Comparison of ENCODE assay signal across 8 cellular contexts in the genomic region with DNA sequence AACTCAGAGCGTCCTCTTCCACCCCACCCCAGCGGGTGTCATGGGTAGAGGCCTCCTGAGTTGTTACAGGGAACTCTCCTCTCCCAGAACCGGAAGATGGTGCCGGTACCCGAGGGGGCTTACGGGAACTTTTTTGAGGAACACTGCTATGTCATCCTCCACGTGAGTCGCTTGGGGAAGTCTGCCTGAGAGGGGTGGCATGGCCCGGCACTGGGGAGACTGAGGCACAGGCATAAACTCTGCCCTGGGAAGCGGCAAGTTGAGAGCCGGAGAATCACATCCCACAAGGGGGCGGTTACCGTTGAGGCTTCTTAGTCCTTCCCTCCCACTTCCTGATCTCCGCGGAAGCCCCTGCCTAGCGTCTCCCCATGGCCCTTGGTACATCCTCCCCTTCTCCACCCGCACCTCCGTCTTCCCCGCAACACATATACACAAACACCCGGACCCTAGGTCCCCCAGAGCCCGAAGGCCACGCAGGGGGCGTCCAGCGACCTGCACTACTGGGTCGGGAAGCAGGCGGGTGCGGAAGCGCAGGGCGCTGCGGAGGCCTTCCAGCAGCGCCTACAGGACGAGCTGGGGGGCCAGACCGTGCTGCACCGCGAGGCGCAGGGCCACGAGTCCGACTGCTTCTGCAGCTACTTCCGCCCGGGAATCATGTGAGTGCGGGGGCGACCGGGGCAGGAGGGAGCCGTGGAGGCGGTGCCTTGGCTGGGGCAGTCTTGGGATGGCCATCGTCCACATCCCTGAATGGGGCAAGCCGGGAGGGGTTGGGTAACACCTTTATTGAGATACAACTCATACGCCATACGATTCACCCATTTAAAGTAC. TPM values are rescaled to one million over a fixed set of nuclear protein-coding genes. Genes with fewer than 3 reads are reported as not detected.
A peak's percentile ranks its signal among the peaks of the same experiment; 100 is the strongest.
DNase-seq lines count a peak whose midpoint lies in the region; ATAC-seq and TF ChIP-seq lines count a peak whose summit lies in the region.

No MANE protein-coding gene starts in this region.

- H3K36me3 Mint-ChIP-seq in CD8-positive, alpha-beta memory T cell: peaks cover 4 to 26% (median 9%) of the 10 kb centered on the region in 3 donors
- H3K36me3 Mint-ChIP-seq in activated B cell treated with CpG ODN at 0.5 μM for 24 hours (ENCODE audit: low read depth): peaks cover 22% of the 10 kb centered on the region

- peaks cover 48 to 63% (median 56%) of the 10 kb centered on the region in 3 donors for H3K4me1 Mint-ChIP-seq in CD8-positive, alpha-beta memory T cell
- peaks cover 49% of the 10 kb centered on the region for H3K4me1 Mint-ChIP-seq in activated B cell treated with CpG ODN at 0.5 μM for 24 hours

- no peaks in the 10 kb centered on the region for H3K9me3 ChIP-seq in CD8-positive, alpha-beta memory T cell (ENCODE audit: low read length)
- no peaks in the 10 kb centered on the region for H3K9me3 ChIP-seq in HUES48 (ENCODE audit: control insufficient read depth, insufficient read depth, low read length)

- H3K4me3 Mint-ChIP-seq in CD8-positive, alpha-beta memory T cell: peak overlapping the region; percentile 91 to 99 (median 96)
- peak overlapping the region; percentile 99 for H3K4me3 Mint-ChIP-seq in activated B cell treated with CpG ODN at 0.5 μM for 24 hours

- H3K27me3 ChIP-seq in CD8-positive, alpha-beta memory T cell (ENCODE audit: insufficient read depth, low read length, poor library complexity, severe bottlenecking): no peaks in the 10 kb centered on the region
- H3K27me3 ChIP-seq in HUES48 (ENCODE audit: control insufficient read depth, insufficient read depth, low read length): 0 out of 2 replicates have a peak, but pooled peaks cover 9% of the 10 kb centered on the region

- H3K9me3 Mint-ChIP-seq in CD8-positive, alpha-beta memory T cell: no peaks in the 10 kb centered on the region
- H3K9me3 Mint-ChIP-seq in activated B cell treated with CpG ODN at 0.5 μM for 24 hours: no peaks in the 10 kb centered on the region

- peak overlapping the region; percentile 80 for H3K27ac ChIP-seq in CD8-positive, alpha-beta memory T cell (ENCODE audit: low read depth, low read length)
- H3K27ac ChIP-seq in HUES48 (ENCODE audit: low read depth, low read length): peak overlapping the region; percentile 24

- H3K36me3 ChIP-seq in CD8-positive, alpha-beta memory T cell (ENCODE audit: insufficient read depth, low read length): no peaks in the 10 kb centered on the region
- H3K36me3 ChIP-seq in HUES48 (ENCODE audit: control insufficient read depth, insufficient read depth, low read length): no peaks in the 10 kb centered on the region

- peak overlapping the region; percentile 79 to 99 (median 96) for H3K27ac Mint-ChIP-seq in CD8-positive, alpha-beta memory T cell
- peak overlapping the region; percentile 95 for H3K27ac Mint-ChIP-seq in activated B cell treated with CpG ODN at 0.5 μM for 24 hours

- peak overlapping the region; percentile 75 for H3K4me3 ChIP-seq in CD8-positive, alpha-beta memory T cell (ENCODE audit: low read length)
- peak overlapping the region; percentile 66 for H3K4me3 ChIP-seq in HUES48 (ENCODE audit: low read depth, low read length)
- H3K4me3 ChIP-seq in choroid plexus epithelial cell (ENCODE audit: low read depth, low read length): peak overlapping the region; percentile 77

- peaks cover 50% of the 10 kb centered on the region for H3K4me1 ChIP-seq in CD8-positive, alpha-beta memory T cell (ENCODE audit: insufficient read depth, low read length)
- H3K4me1 ChIP-seq in HUES48 (ENCODE audit: control insufficient read depth, insufficient read depth, low read length): peaks cover 6% of the 10 kb centered on the region; the same call in 1 of the 2 replicates

- POLR2A ChIA-PET in CD8-positive, alpha-beta memory T cell (lab: Charles Lee): interaction anchor here (0.9 kb wide), 1 partner anchor 171 kb away, joined by 5 read pairs; a partner anchor contains a TSS
- POLR2A ChIA-PET in activated B cell treated with CpG ODN at 0.5 μM for 24 hours (lab: Charles Lee): interaction anchor here (1.0 to 1.1 kb wide), 3 partner anchors 45 to 502 kb away, joined by 4 to 5 read pairs (median 4); a partner anchor contains a TSS

- ATAC-seq in GM21360 (IDR thresholded peaks at IDR 0.05; ENCODE audit: unreplicated experiment): peak; percentile 64
- peak; percentile 51 for ATAC-seq in activated B cell treated with CpG ODN at 0.5 μM for 24 hours (ENCODE audit: low read depth)
- ATAC-seq in left colon: peak; percentile 1

- intact Hi-C loops in activated B cell treated with CpG ODN at 0.5 μM for 24 hours (cut with micrococcal nuclease) (loop anchor here (1.0 kb wide), 2 partner anchors 45 to 171 kb away; a partner anchor contains a TSS), left colon (cut with DNase I, micrococcal nuclease) (no loop called here)

- CTCF ChIA-PET in CD8-positive, alpha-beta memory T cell (lab: Charles Lee): interaction anchor here (1.1 kb wide), 1 partner anchor 19 kb away, joined by 4 read pairs; no protein-coding TSS in a partner anchor
- CTCF ChIA-PET in activated B cell treated with CpG ODN at 0.5 μM for 24 hours (lab: Charles Lee): interaction anchor here (0.9 kb wide), 1 partner anchor 46 kb away, joined by 3 read pairs; no protein-coding TSS in a partner anchor

- peak; percentile 45 to 72 (median 59) for DNase-seq in CD8-positive, alpha-beta memory T cell
- DNase-seq in activated B cell treated with CpG ODN at 0.5 μM for 24 hours: peak; percentile 61
- DNase-seq in choroid plexus epithelial cell (ENCODE audit: low read depth): peak; percentile 89
- DNase-seq in left colon: peak; percentile 80 to 85
- DNase-seq in stimulated activated CD4-positive, alpha-beta T cell treated with anti-CD3 and anti-CD28 coated beads, Interleukin-2, amount 100 ng/mL, for 4 hours (ENCODE audit: low read depth): peak; percentile 38
- no peak for DNase-seq in NCI-H128 (lab: John Stamatoyannopoulos, UW; ENCODE audit: unreplicated experiment)

- H3K9ac ChIP-seq in HUES48 (ENCODE audit: low read depth, low read length): peak overlapping the region; percentile 68; the same call in 1 of the 2 replicates

- no peak for TF ChIP-seq CTCF in activated B cell treated with CpG ODN at 0.5 μM for 24 hours (IDR thresholded peaks at IDR 0.05)
- TF ChIP-seq CTCF in choroid plexus epithelial cell (conservative IDR thresholded peaks at IDR 0.05; ENCODE audit: low read depth, low read length): peak; percentile 22

- peaks cover 0 to 1% of the 10 kb centered on the region in 2 donors for H3K27me3 Mint-ChIP-seq in CD8-positive, alpha-beta memory T cell
- no peaks in the 10 kb centered on the region for H3K27me3 Mint-ChIP-seq in activated B cell treated with CpG ODN at 0.5 μM for 24 hours

RNA-seq across cellular contexts. Expression of a gene that starts 3.4 kb away (rescaled TPM):
- total RNA-seq in CD8-positive, alpha-beta memory T cell: 10 to 100 TPM; 14.7 to 15.8 TPM
- 16.8 TPM for polyA plus RNA-seq in CD8-positive, alpha-beta memory T cell
- total RNA-seq in activated B cell treated with CpG ODN at 0.5 μM for 24 hours (21.6 and 23.8 TPM in 2 replicates), left colon (100 to 1,000 TPM; 174 to 184 TPM)

RNA-seq across cellular contexts. Expression of a gene that starts 35.4 kb away (rescaled TPM):
- 10 to 100 TPM; 12.8 to 18.5 TPM for total RNA-seq in CD8-positive, alpha-beta memory T cell
- polyA plus RNA-seq in CD8-positive, alpha-beta memory T cell: 36.4 TPM
- total RNA-seq in activated B cell treated with CpG ODN at 0.5 μM for 24 hours: 2.4 and 6.5 TPM in 2 replicates
- total RNA-seq in left colon: 100 to 1,000 TPM in 1 of 2 donors, 10 to 100 TPM in 1; 80.2 to 114 TPM

RNA-seq across cellular contexts. Expression of a gene that starts 45.0 kb away (rescaled TPM):
- total RNA-seq in CD8-positive, alpha-beta memory T cell: 1 to 10 TPM; 1.0 to 1.3 TPM
- polyA plus RNA-seq in CD8-positive, alpha-beta memory T cell: 0.56 TPM
- total RNA-seq in activated B cell treated with CpG ODN at 0.5 μM for 24 hours: 0.10 and 0.11 TPM in 2 replicates
- 1 to 10 TPM; 1.5 to 2.1 TPM for total RNA-seq in left colon

Comparison
In these comparisons a context has a peak if more than half of its experiments do, and no peak if none do; other contexts are left out.
1. ATAC-seq: peak in every context shown above with its lines; median percentile 64 in GM21360; 51 in activated B cell treated with CpG ODN at 0.5 μM for 24 hours; 1 in left colon.
2. RNA of a gene that starts 35.4 kb away (total RNA-seq): 80.2 to 114 TPM in left colon; 12.8 to 18.5 TPM in CD8-positive, alpha-beta memory T cell and 2.4 to 6.5 TPM in activated B cell treated with CpG ODN at 0.5 μM for 24 hours; every median in the first group is over 4 times any median in the second.
3. Peak in every context shown above with its lines, with median percentiles within 50 percentile points of each other: H3K4me3 ChIP-seq.